ENCODE assay signal across 8 cellular contexts in genomic region chr5:138241688-138242547, GRCh38. TPM values are rescaled to one million over a fixed set of nuclear protein-coding genes. Genes with fewer than 3 reads are reported as not detected.
A peak's percentile ranks its signal among the peaks of the same experiment; 100 is the strongest.
DNase-seq lines count a peak whose midpoint lies in the region; ATAC-seq and TF ChIP-seq lines count a peak whose summit lies in the region.

No MANE protein-coding gene starts in this region.

- H3K36me3 ChIP-seq in neutrophil: no peaks in the 10 kb centered on the region

- no peak for ATAC-seq in GM18867 (IDR thresholded peaks at IDR 0.05; ENCODE audit: unreplicated experiment)

- H3K36me3 Mint-ChIP-seq in glutamatergic neuron (ENCODE audit: unreplicated experiment): no peaks in the 10 kb centered on the region

- H3K4me3 Mint-ChIP-seq in glutamatergic neuron (ENCODE audit: unreplicated experiment): peak overlapping the region; percentile 67

- H3K4me1 ChIP-seq in neutrophil (ENCODE audit: control insufficient read depth in 1 of 2, insufficient read depth in 1 of 2, low read depth in 1 of 2, low read length in 1 of 2): peaks cover 17 to 20% of the 10 kb centered on the region in 2 experiments

- peaks cover 10% of the 10 kb centered on the region for H3K27me3 Mint-ChIP-seq in glutamatergic neuron (ENCODE audit: unreplicated experiment)

- H3K27ac Mint-ChIP-seq in glutamatergic neuron (ENCODE audit: unreplicated experiment): no peak overlapping the region

- H3K9me3 Mint-ChIP-seq in glutamatergic neuron (ENCODE audit: unreplicated experiment): peaks cover 1% of the 10 kb centered on the region

- DNase-seq in activated T-cell treated with anti-CD3 and anti-CD28 coated beads, Interleukin-2, amount 50 U/mL, for 1 hour: peak; percentile 30
- no peak for DNase-seq in activated T-cell treated with anti-CD3 and anti-CD28 coated beads for 4 hours
- peak; percentile 75 for DNase-seq in glutamatergic neuron
- no peak for DNase-seq in DMS153 treated with DMSO at 0.1 percent for 48 hours (lab: John Stamatoyannopoulos, UW; ENCODE audit: unreplicated experiment)
- DNase-seq in NCI-H345 (lab: John Stamatoyannopoulos, UW): no peak

- TF ChIP-seq CTCF in WI38 (IDR thresholded peaks at IDR 0.05; ENCODE audit: low read depth, low read length) (no peak), glutamatergic neuron (IDR thresholded peaks at IDR 0.05; ENCODE audit: partially characterized antibody, unreplicated experiment) (no peak), neutrophil (IDR thresholded peaks at IDR 0.05) (no peak)

- H3K9me3 ChIP-seq in neutrophil: no peaks in the 10 kb centered on the region

- H3K27ac ChIP-seq in neutrophil: no peak overlapping the region

- peaks cover 29% of the 10 kb centered on the region for H3K4me1 Mint-ChIP-seq in glutamatergic neuron (ENCODE audit: low read depth, unreplicated experiment)

- peak overlapping the region; percentile 42 for H3K4me3 ChIP-seq in WI38 (ENCODE audit: low read depth, low read length)
- peak overlapping the region; percentile 46 to 59 for H3K4me3 ChIP-seq in neutrophil (ENCODE audit: low read depth in 1 of 2, low read length in 1 of 2)

- peaks cover 45% of the 10 kb centered on the region for H3K27me3 ChIP-seq in neutrophil

RNA-seq across cellular contexts. Expression of gene CDC23, which starts 28.8 kb away (rescaled TPM):
- total RNA-seq in glutamatergic neuron (ENCODE audit: unreplicated experiment): 28.9 TPM

RNA-seq across cellular contexts. Expression of gene GFRA3, which starts 32.5 kb away (rescaled TPM):
- total RNA-seq in glutamatergic neuron (ENCODE audit: unreplicated experiment): 1.1 TPM

Comparison
In these comparisons a context has a peak if more than half of its experiments do, and no peak if none do; other contexts are left out.
1. DNase-seq: peak in activated T-cell treated with anti-CD3 and anti-CD28 coated beads, Interleukin-2, amount 50 U/mL, for 1 hour (single experiment) and glutamatergic neuron (single experiment); none in activated T-cell treated with anti-CD3 and anti-CD28 coated beads for 4 hours (single experiment), DMS153 treated with DMSO at 0.1 percent for 48 hours (single experiment) and NCI-H345 (single experiment).